In the genomic region with DNA sequence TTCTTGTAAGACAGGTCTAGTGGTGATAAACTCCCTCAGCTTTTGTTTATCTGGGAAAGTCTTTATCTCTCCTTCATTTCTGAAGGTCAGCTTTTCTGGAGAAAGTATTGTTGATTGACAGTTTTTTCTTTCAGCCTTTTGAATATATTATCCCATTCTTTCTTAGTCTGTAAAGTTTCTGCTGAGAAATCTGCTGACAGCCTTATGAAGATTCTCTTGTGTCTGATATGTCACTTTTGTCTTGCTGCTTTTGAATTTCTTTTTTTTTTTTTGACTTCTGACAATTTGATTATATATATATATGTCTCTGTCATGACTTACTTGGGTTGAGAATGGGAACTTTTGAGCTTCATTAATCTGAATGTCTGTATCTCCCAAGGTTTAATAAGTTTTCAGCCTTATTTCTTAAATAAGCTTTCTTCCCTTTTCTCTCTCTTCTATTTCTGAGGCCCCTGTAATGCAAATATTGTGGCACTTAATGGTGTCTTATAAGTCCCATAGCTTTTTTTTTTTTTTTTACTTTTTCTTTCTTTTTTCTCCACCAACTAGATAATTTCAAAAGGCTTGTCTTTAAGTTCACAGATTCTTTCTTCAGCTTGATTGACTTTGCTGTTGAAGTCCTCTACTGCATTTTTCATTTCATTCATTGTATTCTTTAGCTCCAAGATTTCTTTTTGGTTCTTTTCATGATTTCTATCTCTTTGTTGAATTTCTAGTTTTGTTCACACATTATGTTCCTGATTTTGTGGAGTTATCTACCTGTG, we compare ENCODE assay signal across 29 cellular contexts.
"Had no signal": no experiment of that assay in that cellular context is flagged by ENCODE, and none has a peak within 500 bp of the region (broad histone marks: within the 10 kb centered on the region; RNA-seq: fewer than 3 reads in every experiment).

No MANE protein-coding gene starts in this region.

- H3K4me1 ChIP-seq: breast epithelium, colonic mucosa had no signal

- H3K36me3 ChIP-seq: breast epithelium, colonic mucosa, MG63 had no signal

- H3K9me3 ChIP-seq: colonic mucosa had no signal

- H3K4me3 ChIP-seq: breast epithelium, colonic mucosa, MG63 had no signal

- ATAC-seq: activated CD8-positive, alpha-beta memory T cell treated with anti-CD3 and anti-CD28 coated beads, Interleukin-2, amount 10 ng/mL, durations not matched to agents 7 days and 5 days; activated T-helper 17 cell treated with anti-CD3 and anti-CD28 coated beads, Interleukin-2, amount 50 U/mL, for 72 hours; PC-3; WTC11 had no signal

- DNase-seq: activated CD4-positive, alpha-beta T cell treated with anti-CD3 and anti-CD28 coated beads for 1 hour; activated CD4-positive, alpha-beta T cell treated with anti-CD3 and anti-CD28 coated beads, Interleukin-2, amount 10 ng/mL, durations not matched to agents 24 days and 14 days; activated CD4-positive, alpha-beta T cell treated with anti-CD3 and anti-CD28 coated beads, Interleukin-2, amount 50 U/mL, for 48 hours; activated CD8-positive, alpha-beta memory T cell treated with anti-CD3 and anti-CD28 coated beads, Interleukin-2, amount 10 ng/mL, durations not matched to agents 7 days and 5 days; activated gamma-delta T cell; activated naive CD4-positive, alpha-beta T cell treated with anti-CD3 and anti-CD28 coated beads for 36 hours; activated naive CD8-positive, alpha-beta T cell treated with anti-CD3 and anti-CD28 coated beads, Interleukin-2, amount 10 ng/mL, durations not matched to agents 7 days and 5 days; activated T-cell treated with anti-CD3 and anti-CD28 coated beads, Interleukin-2, amount 50 U/mL, for 24 hours; aorta; caudate nucleus; colonic mucosa; MG63; MV-4-11; NCI-H1092 treated with DMSO at 0.1 percent for 48 hours; NCI-H1417 treated with DMSO at 0.1 percent for 48 hours; NCI-H1694; NCI-H2029; NCI-H2107; NCI-H2171 treated with DMSO at 0.1 percent for 48 hours; NCI-H226; NCI-H526; NK-92 treated with Interleukin-12 subunit alpha and Interleukin-12 subunit beta, amount 100 ng/mL, for 24 hours; PC-3; SHP77 treated with DMSO at 0.1 percent for 48 hours; T-helper 9 cell had no signal

- H3K4me3 Mint-ChIP-seq: activated CD4-positive, alpha-beta T cell treated with anti-CD3 and anti-CD28 coated beads, Interleukin-2, amount 10 ng/mL, durations not matched to agents 24 days and 14 days; activated CD8-positive, alpha-beta memory T cell treated with anti-CD3 and anti-CD28 coated beads, Interleukin-2, amount 10 ng/mL, durations not matched to agents 7 days and 5 days; activated naive CD4-positive, alpha-beta T cell treated with anti-CD3 and anti-CD28 coated beads for 36 hours; activated naive CD8-positive, alpha-beta T cell treated with anti-CD3 and anti-CD28 coated beads, Interleukin-2, amount 10 ng/mL, durations not matched to agents 7 days and 5 days; activated T-cell treated with anti-CD3 and anti-CD28 coated beads, Interleukin-2, amount 50 U/mL, for 24 hours; activated T-helper 17 cell treated with anti-CD3 and anti-CD28 coated beads, Interleukin-2, amount 50 U/mL, for 72 hours; T-helper 1 cell treated with Interleukin-12 subunit alpha and Interleukin-12 subunit beta and Interleukin-4 antibody, amounts not matched to agents 30 μg/mL and 1 μg/mL, for 36 hours; WTC11 had no signal

- H3K4me1 Mint-ChIP-seq: activated naive CD8-positive, alpha-beta T cell treated with anti-CD3 and anti-CD28 coated beads, Interleukin-2, amount 10 ng/mL, durations not matched to agents 7 days and 5 days; activated T-helper 17 cell treated with anti-CD3 and anti-CD28 coated beads, Interleukin-2, amount 50 U/mL, for 72 hours; WTC11 had no signal

- H3K27ac Mint-ChIP-seq: activated CD4-positive, alpha-beta T cell treated with anti-CD3 and anti-CD28 coated beads, Interleukin-2, amount 10 ng/mL, durations not matched to agents 24 days and 14 days; activated CD8-positive, alpha-beta memory T cell treated with anti-CD3 and anti-CD28 coated beads, Interleukin-2, amount 10 ng/mL, durations not matched to agents 7 days and 5 days; activated naive CD4-positive, alpha-beta T cell treated with anti-CD3 and anti-CD28 coated beads for 36 hours; activated naive CD8-positive, alpha-beta T cell treated with anti-CD3 and anti-CD28 coated beads, Interleukin-2, amount 10 ng/mL, durations not matched to agents 7 days and 5 days; activated T-cell treated with anti-CD3 and anti-CD28 coated beads, Interleukin-2, amount 50 U/mL, for 24 hours; activated T-helper 17 cell treated with anti-CD3 and anti-CD28 coated beads, Interleukin-2, amount 50 U/mL, for 72 hours; T-helper 1 cell treated with Interleukin-12 subunit alpha and Interleukin-12 subunit beta and Interleukin-4 antibody, amounts not matched to agents 30 μg/mL and 1 μg/mL, for 36 hours; WTC11 had no signal

- H3K27ac ChIP-seq: breast epithelium, colonic mucosa had no signal

- H3K27me3 ChIP-seq: breast epithelium, colonic mucosa, MG63 had no signal
